ENCODE assay signal across 9 cellular contexts in genomic region chr18:47953471-47953931, GRCh38. TPM values are rescaled to one million over a fixed set of nuclear protein-coding genes. Genes with fewer than 3 reads are reported as not detected.
DNase-seq lines count a peak whose midpoint lies in the region; ATAC-seq and TF ChIP-seq lines count a peak whose summit lies in the region.
"Had no signal": no experiment of that assay in that cellular context is flagged by ENCODE, and none has a peak within 500 bp of the region (broad histone marks: within the 10 kb centered on the region; RNA-seq: fewer than 3 reads in every experiment).

No MANE protein-coding gene starts in this region.

- no peaks in the 10 kb centered on the region for H3K9me3 Mint-ChIP-seq in CD8-positive, alpha-beta T cell

- no peak for TF ChIP-seq CTCF in CD8-positive, alpha-beta T cell (IDR thresholded peaks at IDR 0.05)

- H3K4me3 Mint-ChIP-seq in CD8-positive, alpha-beta T cell, result peak overlapping the region; percentile 16

- no peaks in the 10 kb centered on the region for H3K27me3 Mint-ChIP-seq in CD8-positive, alpha-beta T cell (ENCODE audit: low read depth)

- H3K36me3 Mint-ChIP-seq in CD8-positive, alpha-beta T cell, result no peaks in the 10 kb centered on the region

- no peaks in the 10 kb centered on the region for H3K27me3 ChIP-seq in CD8-positive, alpha-beta T cell (ENCODE audit: insufficient read depth, low read length)

- intact Hi-C loops in CD8-positive, alpha-beta T cell (cut with DNase I, micrococcal nuclease), result loop anchor here in 1 of 2 experiments (2.0 kb wide), 1 partner anchor 23 kb away; the partner anchor contains the start of gene SMAD2

- H3K4me1 Mint-ChIP-seq in CD8-positive, alpha-beta T cell (ENCODE audit: low read depth), result peaks cover 18% of the 10 kb centered on the region

- CTCF ChIA-PET in CD8-positive, alpha-beta T cell (lab: Charles Lee), result no interaction called here

- H3K4me3 ChIP-seq in CD8-positive, alpha-beta T cell (ENCODE audit: low read depth, low read length), result no peak overlapping the region

- ATAC-seq in CD8-positive, alpha-beta T cell, result peak; percentile 58
- ATAC-seq in GM19035 (IDR thresholded peaks at IDR 0.05; ENCODE audit: unreplicated experiment) (peak; percentile 84), HG03432 (IDR thresholded peaks at IDR 0.05; ENCODE audit: unreplicated experiment) (peak; percentile 81)

- peak overlapping the region; percentile 73 for H3K27ac Mint-ChIP-seq in CD8-positive, alpha-beta T cell

- peak in 5 of 7 experiments; percentile 6 to 61 (median 13) for DNase-seq in CD8-positive, alpha-beta T cell
- DNase-seq in SIG-M5 treated with dmso at 0.1 percent for 504 hours (lab: John Stamatoyannopoulos, UW; ENCODE audit: unreplicated experiment) (peak; percentile 93), occipital lobe (lab: John Stamatoyannopoulos, UW) (peak; percentile 57), NCI-H187 (lab: John Stamatoyannopoulos, UW) (no peak), middle frontal gyrus (ENCODE audit: extremely low spot score, low spot score) (no peak)

- H3K36me3 ChIP-seq in CD8-positive, alpha-beta T cell (ENCODE audit: insufficient read depth, low read length), result no peaks in the 10 kb centered on the region

- H3K4me1 ChIP-seq in CD8-positive, alpha-beta T cell (ENCODE audit: insufficient read depth, low read length), result peaks cover 16% of the 10 kb centered on the region

- H3K9me3 ChIP-seq in CD8-positive, alpha-beta T cell (ENCODE audit: low read length), result no peaks in the 10 kb centered on the region

- POLR2A ChIA-PET in CD8-positive, alpha-beta T cell (lab: Charles Lee), result interaction anchor here (1.0 to 1.2 kb wide), 2 partner anchors 23 to 30 kb away, joined by 3 read pairs; partner anchors contain the start of gene SMAD2

- H3K27ac ChIP-seq in CD8-positive, alpha-beta T cell (ENCODE audit: low read depth, low read length), result no peak overlapping the region
- peak overlapping the region; percentile 11 for H3K27ac ChIP-seq in cingulate gyrus (ENCODE audit: low read depth, low read length)
- H3K27ac ChIP-seq: KMS-11 had no signal

RNA-seq across cellular contexts. Expression of gene SMAD2, which starts 23.0 kb away (rescaled TPM):
- total RNA-seq in CD8-positive, alpha-beta T cell, result 10 to 100 TPM; 70.9 to 72.4 TPM
- total RNA-seq in occipital lobe, result 70.8 TPM

Comparison
In these comparisons a context has a peak if more than half of its experiments do, and no peak if none do; other contexts are left out.
1. DNase-seq: peak in CD8-positive, alpha-beta T cell (5 of 7), SIG-M5 treated with dmso at 0.1 percent for 504 hours (single experiment) and occipital lobe (single experiment); none in NCI-H187 (0 of 2) and middle frontal gyrus (single experiment).
2. Peak in every context shown above with its lines, with median percentiles within 50 percentile points of each other: ATAC-seq.